29 cellular contexts compared by ENCODE assay signal in genomic region chr17:66814570-66814969, GRCh38. TPM values are rescaled to one million over a fixed set of nuclear protein-coding genes. Genes with fewer than 3 reads are reported as not detected.
"Had no signal": no experiment of that assay in that cellular context is flagged by ENCODE, and none has a peak within 500 bp of the region (broad histone marks: within the 10 kb centered on the region; RNA-seq: fewer than 3 reads in every experiment).

No MANE protein-coding gene starts in this region.

- H3K4me3 ChIP-seq: coronary artery, dorsolateral prefrontal cortex, esophagus squamous epithelium, gastroesophageal sphincter, heart right ventricle, left lung, lower lobe of right lung had no signal

- H3K27me3 ChIP-seq: dorsolateral prefrontal cortex had no signal

- H3K4me1 ChIP-seq: esophagus squamous epithelium, gastroesophageal sphincter, heart right ventricle, left lung, lower lobe of right lung had no signal

- DNase-seq: dermis blood vessel endothelial cell; effector CD4-positive, alpha-beta T cell; effector memory CD4-positive, alpha-beta T cell; erythroblast; esophagus squamous epithelium; foreskin fibroblast; foreskin melanocyte; heart right ventricle; hippocampal formation; kidney glomerular epithelial cell; left cardiac atrium; left lung; left ventricle myocardium superior; lower lobe of right lung; mesenchymal stem cell; midbrain had no signal

- ATAC-seq: esophagus mucosa, gastroesophageal sphincter, heart right ventricle, left cardiac atrium, left lung, left ventricle myocardium superior, lower lobe of right lung had no signal

- H3K36me3 ChIP-seq: esophagus squamous epithelium, gastroesophageal sphincter, heart right ventricle, left lung, lower lobe of right lung had no signal

- H3K27ac ChIP-seq: coronary artery, epithelial cell of prostate, esophagus squamous epithelium, gastroesophageal sphincter, heart right ventricle, left lung, lower lobe of right lung had no signal

- FAIRE-seq: colon, endometrium, islet of Langerhans, keratinocyte had no signal

RNA-seq across cellular contexts. Expression of gene CACNG5, which starts 20.3 kb away (rescaled TPM):
- total RNA-seq: dermis blood vessel endothelial cell, esophagus mucosa, esophagus squamous epithelium, gastroesophageal sphincter, heart right ventricle, left cardiac atrium, left lung, left ventricle myocardium superior, lower leg skin, lower lobe of right lung, lung microvascular endothelial cell, mononuclear cell, mucosa of gallbladder had no signal
- polyA plus RNA-seq: heart right ventricle, keratinocyte had no signal
